ENCODE assay signal across 2 cellular contexts in genomic region chr16:17451835-17452234, GRCh38.
A peak's percentile ranks its signal among the peaks of the same experiment; 100 is the strongest.
TF ChIP-seq lines count a peak whose summit lies in the region.

No MANE protein-coding gene starts in this region.

TF ChIP-seq in HepG2, 621 proteins besides CTCF, POLR2A, EP300 and RAD21:
- TF ChIP-seq HNRNPK (IDR thresholded peaks at IDR 0.05; ENCODE audit: low read depth, low read length, poor library complexity, severe bottlenecking) (no peak), FOSL1 (CRISPR knock-in tag; IDR thresholded peaks at IDR 0.05; ENCODE audit: borderline replicate concordance) (no peak), FOSL2 (CRISPR knock-in tag; IDR thresholded peaks at IDR 0.05) (no peak), EHMT2 (IDR thresholded peaks at IDR 0.05; ENCODE audit: borderline replicate concordance, low read depth, low read length) (no peak), ZNF556 (CRISPR knock-in tag; IDR thresholded peaks at IDR 0.05; ENCODE audit: borderline replicate concordance) (no peak), GMEB1 (CRISPR knock-in tag; IDR thresholded peaks at IDR 0.05; ENCODE audit: borderline replicate concordance) (no peak), TBP (CRISPR knock-in tag; IDR thresholded peaks at IDR 0.05) (no peak), RERE (CRISPR knock-in tag; IDR thresholded peaks at IDR 0.05; ENCODE audit: low read depth) (no peak), FIP1L1 (IDR thresholded peaks at IDR 0.05; ENCODE audit: borderline replicate concordance, insufficient read depth, low read depth, low read length) (no peak), BHLHE40 (IDR thresholded peaks at IDR 0.05; ENCODE audit: low read length) (no peak), ZNF878 (CRISPR knock-in tag; IDR thresholded peaks at IDR 0.05) (no peak), ARID3A (IDR thresholded peaks at IDR 0.05; ENCODE audit: low read depth, low read length) (no peak), ZBTB42 (CRISPR knock-in tag; IDR thresholded peaks at IDR 0.05) (no peak), MYNN (CRISPR knock-in tag; IDR thresholded peaks at IDR 0.05; ENCODE audit: low read depth) (no peak), MIXL1 (CRISPR knock-in tag; IDR thresholded peaks at IDR 0.05) (no peak)
TF ChIP-seq in HepG2: peak in this region for 0.

TF ChIP-seq in GM12878, 131 proteins besides CTCF, POLR2A, EP300 and RAD21:
- TF ChIP-seq RFX5 (IDR thresholded peaks at IDR 0.05; ENCODE audit: low read depth, low read length) (no peak), JUNB (IDR thresholded peaks at IDR 0.05) (peak; percentile 35; the same call in 1 of the 2 replicates), TCF7 (IDR thresholded peaks at IDR 0.05; ENCODE audit: borderline replicate concordance) (peak; percentile 60), RUNX3 (IDR thresholded peaks at IDR 0.05; ENCODE audit: low read length) (peak; percentile 60)
